ENCODE assay signal across 12 cellular contexts in genomic region chr6:126086560-126086959, GRCh38.
DNase-seq lines count a peak whose midpoint lies in the region; ATAC-seq, FAIRE-seq and TF ChIP-seq lines count a peak whose summit lies in the region.
"Had no signal": no experiment of that assay in that cellular context is flagged by ENCODE, and none has a peak within 500 bp of the region (broad histone marks: within the 10 kb centered on the region; RNA-seq: fewer than 3 reads in every experiment).

No MANE protein-coding gene starts in this region.

- peaks cover 8% of the 10 kb centered on the region for H3K27me3 ChIP-seq in A673 (replicated peaks; ENCODE audit: insufficient read depth, low read depth, low read length, poor library complexity)
- H3K27me3 ChIP-seq: SJCRH30 had no signal

- DNase-seq in GM12892 (ENCODE audit: insufficient read length) (no peak), OCI-LY7 (ENCODE audit: low spot score) (peak; percentile 9), NCI-H1105 treated with DMSO at 0.1 percent for 48 hours (lab: John Stamatoyannopoulos, UW) (no peak), DMS53 (lab: John Stamatoyannopoulos, UW) (no peak), A673 (ENCODE audit: low spot score) (no peak)
- DNase-seq in stimulated activated CD4-positive, alpha-beta T cell treated with anti-CD3 and anti-CD28 coated beads, Interleukin-2, amount 100 ng/mL, for 48 hours: no peak
- DNase-seq: activated CD4-positive, alpha-beta T cell treated with anti-CD3 and anti-CD28 coated beads, Interleukin-2, amount 10 ng/mL, durations not matched to agents 24 days and 14 days; DND-41; foreskin melanocyte; SJCRH30 had no signal

- CTCF ChIA-PET in OCI-LY7 (lab: Charles Lee; ENCODE audit: unreplicated experiment) (interaction anchor here (0.5 kb wide), 1 partner anchor 123 kb away, joined by 3 read pairs; no protein-coding TSS in a partner anchor), A673 (lab: Charles Lee) (no interaction called here)

- H3K79me2 ChIP-seq in OCI-LY7 (ENCODE audit: insufficient read depth, low read depth, low read length): no peaks in the 10 kb centered on the region

- peak; percentile 78 for FAIRE-seq in GM12892 (lab: Jason Lieb, UNC)

- TF ChIP-seq CTCF in OCI-LY7 (conservative IDR thresholded peaks at IDR 0.05; ENCODE audit: low read length): no peak
- TF ChIP-seq CTCF in A673 (conservative IDR thresholded peaks at IDR 0.05; ENCODE audit: low read depth, low read length): no peak

- H2AFZ ChIP-seq in OCI-LY7 (ENCODE audit: low read length): no peak overlapping the region

- no peak for TF ChIP-seq POLR2A in GM12892 (IDR thresholded peaks at IDR 0.05; ENCODE audit: low read depth, low read length)

- H3K27ac ChIP-seq in OCI-LY7 (ENCODE audit: low read depth, low read length, poor library complexity, severe bottlenecking) (no peak overlapping the region), A673 (ENCODE audit: low read depth, low read length, poor library complexity, severe bottlenecking) (no peak overlapping the region)
- H3K27ac ChIP-seq: SJCRH30 had no signal

- POLR2A ChIA-PET in OCI-LY7 (lab: Charles Lee) (interaction anchor here (0.8 to 0.9 kb wide), 2 partner anchors 9 to 10 kb away, joined by 3 to 4 read pairs; no protein-coding TSS in a partner anchor), A673 (lab: Charles Lee; ENCODE audit: low non-redundant PET) (no interaction called here)

- H3K9me3 ChIP-seq in OCI-LY7 (ENCODE audit: low read length) (no peaks in the 10 kb centered on the region), A673 (ENCODE audit: low read depth, low read length, poor library complexity, severe bottlenecking) (peaks cover 5% of the 10 kb centered on the region)
- H3K9me3 ChIP-seq: SJCRH30 had no signal

- peak overlapping the region; percentile 0; the same call in 1 of the 2 replicates for H3K4me2 ChIP-seq in OCI-LY7 (ENCODE audit: low read length)

- H3K9me2 ChIP-seq in OCI-LY7 (ENCODE audit: insufficient read depth, low read length): no peaks in the 10 kb centered on the region

- H4K20me1 ChIP-seq in OCI-LY7 (ENCODE audit: insufficient read depth, low read length): no peaks in the 10 kb centered on the region

- peaks cover 6% of the 10 kb centered on the region for H3K4me1 ChIP-seq in OCI-LY7 (ENCODE audit: insufficient read depth, low read length, poor library complexity, severe bottlenecking)
- no peaks in the 10 kb centered on the region for H3K4me1 ChIP-seq in A673 (ENCODE audit: insufficient read depth, low read length, poor library complexity, severe bottlenecking)
- H3K4me1 ChIP-seq: SJCRH30 had no signal

- peak; percentile 74 for ATAC-seq in GM21367 (IDR thresholded peaks at IDR 0.05; ENCODE audit: unreplicated experiment)
- peak; percentile 56 for ATAC-seq in HG03097 (IDR thresholded peaks at IDR 0.05; ENCODE audit: low FRiP score, unreplicated experiment)

- intact Hi-C loops in OCI-LY7 (cut with micrococcal nuclease; ENCODE audit: unreplicated experiment) (no loop called here), A673 (cut with micrococcal nuclease; ENCODE audit: unreplicated experiment) (no loop called here)

- BruUV-seq in OCI-LY7 (replicated peaks; lab: Mats Ljungman, UMichigan) (no TSS peak), A673 (replicated peaks; lab: Mats Ljungman, UMichigan) (no TSS peak)

- no peak overlapping the region for H3K4me3 ChIP-seq in OCI-LY7 (ENCODE audit: low read depth, low read length, poor library complexity, severe bottlenecking)
- no peak overlapping the region for H3K4me3 ChIP-seq in A673 (ENCODE audit: low read depth, low read length, poor library complexity, severe bottlenecking)
- H3K4me3 ChIP-seq: SJCRH30 had no signal

- H3K36me3 ChIP-seq in OCI-LY7 (ENCODE audit: insufficient read depth, low read length) (no peaks in the 10 kb centered on the region), A673 (ENCODE audit: insufficient read depth, low read length, poor library complexity, severe bottlenecking) (no peaks in the 10 kb centered on the region)
- H3K36me3 ChIP-seq: SJCRH30 had no signal
